8 cellular contexts compared by ENCODE assay signal in genomic region chr7:45769626-45770025, GRCh38.
DNase-seq lines count a peak whose midpoint lies in the region; ATAC-seq and TF ChIP-seq lines count a peak whose summit lies in the region.
"Not testable (repeated sequence)": the region's sequence is repeated elsewhere in the genome, so short reads cannot be mapped to it uniquely, and the experiment has no call there.

No MANE protein-coding gene starts in this region.

- H3K27ac Mint-ChIP-seq in activated naive CD4-positive, alpha-beta T cell treated with anti-CD3 and anti-CD28 coated beads for 36 hours = peak overlapping the region; percentile 93
- peak overlapping the region in 9 of 10 donors; percentile 97 to 100 (median 99) for H3K27ac Mint-ChIP-seq in naive thymus-derived CD8-positive, alpha-beta T cell

- not testable (repeated sequence) for TF ChIP-seq RAD21 in HCT116 (IDR thresholded peaks at IDR 0.05; ENCODE audit: low read depth)

- not testable (repeated sequence) for H3K9me3 ChIP-seq in HCT116 (ENCODE audit: control insufficient read depth in 1 of 2, insufficient read depth in 1 of 2, low read depth in 1 of 2, low read length in 2 of 2); RWPE2 (ENCODE audit: severe bottlenecking); ectodermal cell (ENCODE audit: control insufficient read depth, low read length)

- H3K4me1 Mint-ChIP-seq in activated naive CD4-positive, alpha-beta T cell treated with anti-CD3 and anti-CD28 coated beads for 36 hours (ENCODE audit: low read depth) = not testable (repeated sequence)
- peaks cover 0 to 16% (median 8%) of the 10 kb centered on the region in 4 donors for H3K4me1 Mint-ChIP-seq in naive thymus-derived CD8-positive, alpha-beta T cell

- H3K9me3 Mint-ChIP-seq in activated naive CD4-positive, alpha-beta T cell treated with anti-CD3 and anti-CD28 coated beads for 36 hours; naive thymus-derived CD8-positive, alpha-beta T cell: not testable (repeated sequence)

- not testable (repeated sequence) for H2AFZ ChIP-seq in HCT116 (ENCODE audit: low read depth, low read length, poor library complexity, severe bottlenecking)

- H4K20me1 ChIP-seq in HCT116 (ENCODE audit: insufficient read depth) = not testable (repeated sequence)

- not testable (repeated sequence) for H3K4me1 ChIP-seq in HCT116 (ENCODE audit: control insufficient read depth in 1 of 2, insufficient read depth in 2 of 2, low read length in 2 of 2); RWPE2 (ENCODE audit: insufficient read depth, poor library complexity, severe bottlenecking); ectodermal cell (ENCODE audit: control insufficient read depth, insufficient read depth, low read length)

- H3K9me2 ChIP-seq in HCT116 (ENCODE audit: insufficient read depth) = not testable (repeated sequence)

- peak overlapping the region; percentile 76 for H3K4me2 ChIP-seq in HCT116 (ENCODE audit: low read length)

- not testable (repeated sequence) for ATAC-seq in HCT116; RWPE2 (ENCODE audit: low read depth); naive thymus-derived CD8-positive, alpha-beta T cell

- DNase-seq in AG09309 (ENCODE audit: low read depth); HCT116 (ENCODE audit: low read depth, low spot score); RWPE2 (ENCODE audit: low spot score); activated naive CD4-positive, alpha-beta T cell treated with anti-CD3 and anti-CD28 coated beads for 36 hours; naive thymus-derived CD8-positive, alpha-beta T cell: not testable (repeated sequence)
- DNase-seq in stimulated activated CD8-positive, alpha-beta memory T cell treated with anti-CD3 and anti-CD28 coated beads, Interleukin-4, amount 100 ng/mL, for 48 hours = peak; percentile 26

- not testable (repeated sequence) for H3K27ac ChIP-seq in HCT116 (ENCODE audit: low read depth, low read length); RWPE2 (ENCODE audit: poor library complexity, severe bottlenecking); ectodermal cell (ENCODE audit: insufficient read depth, low read depth, low read length, poor library complexity, severe bottlenecking)

- H3K27me3 Mint-ChIP-seq in activated naive CD4-positive, alpha-beta T cell treated with anti-CD3 and anti-CD28 coated beads for 36 hours (ENCODE audit: low read depth); naive thymus-derived CD8-positive, alpha-beta T cell: not testable (repeated sequence)

- not testable (repeated sequence) for TF ChIP-seq CTCF in AG09309 (IDR thresholded peaks at IDR 0.05; ENCODE audit: control insufficient read depth, insufficient read depth, low read depth, low read length, missing control alignments); HCT116 (IDR thresholded peaks at IDR 0.05 in 2 of 3, conservative IDR thresholded peaks at IDR 0.05 in 1 of 3; ENCODE audit: borderline replicate concordance in 1 of 3, insufficient read depth in 1 of 3, low read depth in 2 of 3, low read length in 2 of 3); RWPE2 (IDR thresholded peaks at IDR 0.05; ENCODE audit: poor library complexity, severe bottlenecking)

- not testable (repeated sequence) for TF ChIP-seq POLR2A in HCT116 (IDR thresholded peaks at IDR 0.05; ENCODE audit: borderline replicate concordance, extremely low read depth, insufficient read depth, insufficient read length)

- POLR2A ChIA-PET in HCT116 (lab: Charles Lee) = not testable (repeated sequence)
- POLR2A ChIA-PET in naive thymus-derived CD8-positive, alpha-beta T cell (lab: Charles Lee) = interaction anchor here (1.0 kb wide), 1 partner anchor 658 kb away, joined by 4 read pairs; the partner anchor contains the start of gene TBRG4

- BruUV-seq in HCT116 (replicated peaks; lab: Mats Ljungman, UMichigan) = not testable (repeated sequence)

- CTCF ChIA-PET in HCT116 (lab: Charles Lee); activated naive CD4-positive, alpha-beta T cell treated with anti-CD3 and anti-CD28 coated beads for 36 hours (lab: Charles Lee): not testable (repeated sequence)

- peaks cover 14% of the 10 kb centered on the region for H3K79me2 ChIP-seq in HCT116 (ENCODE audit: insufficient read depth, low read length)

- H3K9ac ChIP-seq in HCT116 (ENCODE audit: low read length) = peak overlapping the region; percentile 84

- intact Hi-C loops in HCT116 (cut with micrococcal nuclease); activated naive CD4-positive, alpha-beta T cell treated with anti-CD3 and anti-CD28 coated beads for 36 hours (cut with micrococcal nuclease): not testable (repeated sequence)

- 94 to 96% methylated on average over 20 of the region's 20 CpGs for WGBS in ectodermal cell, 2 experiments

- RAD21 ChIA-PET in HCT116 (lab: Charles Lee; ENCODE audit: low non-redundant PET in 1 of 2, low total read pairs in 2 of 2, uncharacterized antibody in 2 of 2, unreplicated experiment in 2 of 2) = not testable (repeated sequence)

- H3K27me3 ChIP-seq in HCT116 (ENCODE audit: insufficient read depth, low read length); RWPE2 (ENCODE audit: insufficient read depth, poor library complexity, severe bottlenecking); ectodermal cell (ENCODE audit: control insufficient read depth, insufficient read depth, low read length, poor library complexity, severe bottlenecking): not testable (repeated sequence)

- H3K4me3 ChIP-seq in AG09309 (ENCODE audit: control insufficient read depth, low read depth, low read length) (peak overlapping the region; percentile 91), HCT116 (replicated peaks in 1 of 2; ENCODE audit: low read depth in 1 of 2, low read length in 2 of 2) (peak overlapping the region; percentile 66 to 77), RWPE2 (ENCODE audit: severe bottlenecking) (peak overlapping the region; percentile 52), ectodermal cell (ENCODE audit: insufficient read depth, low read depth, low read length) (peak overlapping the region; percentile 85), iPS-11a (ENCODE audit: low read depth, low read length) (peak overlapping the region; percentile 78)

- peak overlapping the region; percentile 90 for H3K4me3 Mint-ChIP-seq in activated naive CD4-positive, alpha-beta T cell treated with anti-CD3 and anti-CD28 coated beads for 36 hours
- H3K4me3 Mint-ChIP-seq in naive thymus-derived CD8-positive, alpha-beta T cell = peak overlapping the region; percentile 91 to 97 (median 94)

- not testable (repeated sequence) for H3K36me3 Mint-ChIP-seq in activated naive CD4-positive, alpha-beta T cell treated with anti-CD3 and anti-CD28 coated beads for 36 hours (ENCODE audit: low read depth); naive thymus-derived CD8-positive, alpha-beta T cell

- H3K36me3 ChIP-seq in HCT116 (ENCODE audit: control insufficient read depth in 1 of 2, insufficient read depth in 2 of 2, low read length in 2 of 2); RWPE2 (ENCODE audit: low read depth); ectodermal cell (ENCODE audit: control insufficient read depth, insufficient read depth, low read length): not testable (repeated sequence)
